ENCODE assay signal across 3 cellular contexts in the genomic region with DNA sequence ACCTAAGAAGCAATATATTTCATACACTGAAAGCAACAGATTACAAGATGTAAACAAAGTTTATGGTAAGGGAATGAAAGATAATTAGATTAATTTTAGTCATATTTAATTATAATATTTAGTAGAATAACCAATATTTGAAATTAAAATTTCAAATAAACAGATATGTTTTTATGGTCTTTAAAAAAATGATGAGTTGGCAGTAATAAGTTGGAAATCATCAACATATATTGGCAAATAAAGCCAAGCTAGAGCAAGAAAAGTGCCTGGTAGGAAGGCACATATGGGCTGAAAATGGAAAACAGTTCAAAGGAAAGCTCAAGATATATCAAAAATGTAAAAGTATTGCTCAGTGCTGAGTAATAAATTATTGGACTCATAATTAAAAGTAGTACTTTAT.
TF ChIP-seq lines count a peak whose summit lies in the region.

No MANE protein-coding gene starts in this region.

TF ChIP-seq in HepG2, 621 proteins besides CTCF, POLR2A, EP300 and RAD21:
- TF ChIP-seq MAFK (conservative IDR thresholded peaks at IDR 0.05 in 1 of 2, IDR thresholded peaks at IDR 0.05 in 1 of 2; ENCODE audit: low read length in 2 of 2): peak; percentile 84 to 95
- TF ChIP-seq, protein P1, sequence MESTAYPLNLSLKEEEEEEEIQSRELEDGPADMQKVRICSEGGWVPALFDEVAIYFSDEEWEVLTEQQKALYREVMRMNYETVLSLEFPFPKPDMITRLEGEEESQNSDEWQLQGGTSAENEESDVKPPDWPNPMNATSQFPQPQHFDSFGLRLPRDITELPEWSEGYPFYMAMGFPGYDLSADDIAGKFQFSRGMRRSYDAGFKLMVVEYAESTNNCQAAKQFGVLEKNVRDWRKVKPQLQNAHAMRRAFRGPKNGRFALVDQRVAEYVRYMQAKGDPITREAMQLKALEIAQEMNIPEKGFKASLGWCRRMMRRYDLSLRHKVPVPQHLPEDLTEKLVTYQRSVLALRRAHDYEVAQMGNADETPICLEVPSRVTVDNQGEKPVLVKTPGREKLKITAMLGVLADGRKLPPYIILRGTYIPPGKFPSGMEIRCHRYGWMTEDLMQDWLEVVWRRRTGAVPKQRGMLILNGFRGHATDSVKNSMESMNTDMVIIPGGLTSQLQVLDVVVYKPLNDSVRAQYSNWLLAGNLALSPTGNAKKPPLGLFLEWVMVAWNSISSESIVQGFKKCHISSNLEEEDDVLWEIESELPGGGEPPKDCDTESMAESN (CRISPR knock-in tag; conservative IDR thresholded peaks at IDR 0.05): no peak
- peak; percentile 90 for TF ChIP-seq MAFF (IDR thresholded peaks at IDR 0.05; ENCODE audit: low read depth, low read length)

TF ChIP-seq in IMR-90, 13 proteins besides CTCF, POLR2A, EP300 and RAD21:
- TF ChIP-seq MAFK (IDR thresholded peaks at IDR 0.05; ENCODE audit: low read depth, low read length) (peak; percentile 90), SMC3 (IDR thresholded peaks at IDR 0.05; ENCODE audit: low read depth, low read length) (no peak), NFE2L2 (IDR thresholded peaks at IDR 0.05; ENCODE audit: low read depth, low read length) (no peak)
TF ChIP-seq in IMR-90: peak in this region for 1.

TF ChIP-seq in K562, 482 proteins besides CTCF, POLR2A, EP300 and RAD21:
- TF ChIP-seq SMAD3 (CRISPR knock-in tag; conservative IDR thresholded peaks at IDR 0.05): no peak
- TF ChIP-seq MAFK (IDR thresholded peaks at IDR 0.05; ENCODE audit: low read length): peak; percentile 69
- TF ChIP-seq MAFF (IDR thresholded peaks at IDR 0.05; ENCODE audit: low read length): peak; percentile 69
- peak; percentile 49; the same call in 1 of the 2 replicates for TF ChIP-seq C11orf30 (IDR thresholded peaks at IDR 0.05; ENCODE audit: low read depth)
- peak; percentile 59; the same call in 1 of the 2 replicates for TF ChIP-seq MAFG (tag; conservative IDR thresholded peaks at IDR 0.05)
- no peak for TF ChIP-seq CSDE1 (IDR thresholded peaks at IDR 0.05)
- peak; percentile 76 for TF ChIP-seq ZNF316 (IDR thresholded peaks at IDR 0.05)
